ENCODE assay signal across 24 cellular contexts in genomic region chr3:99549918-99550603, GRCh38.
DNase-seq lines count a peak whose midpoint lies in the region; ATAC-seq, FAIRE-seq and TF ChIP-seq lines count a peak whose summit lies in the region.
"Had no signal": no experiment of that assay in that cellular context is flagged by ENCODE, and none has a peak within 500 bp of the region (broad histone marks: within the 10 kb centered on the region; RNA-seq: fewer than 3 reads in every experiment).

No MANE protein-coding gene starts in this region.

- H3K4me3 ChIP-seq in cardiac fibroblast (replicated peaks in 1 of 2; ENCODE audit: low read depth in 2 of 2, low read length in 2 of 2) (no peak overlapping the region), fibroblast of villous mesenchyme (ENCODE audit: low read depth, low read length) (no peak overlapping the region)
- H3K4me3 ChIP-seq: ascending aorta, PC-9, skin epidermis had no signal

- no peak for FAIRE-seq in frontal cortex (lab: Jason Lieb, UNC)
- FAIRE-seq: GM12892 had no signal

- no peak for TF ChIP-seq CTCF in cardiac fibroblast (IDR thresholded peaks at IDR 0.05; ENCODE audit: low read depth, low read length)
- TF ChIP-seq CTCF in fibroblast of villous mesenchyme (IDR thresholded peaks at IDR 0.05; ENCODE audit: insufficient read depth, low read depth, low read length), result no peak

- intact Hi-C loops in sciatic nerve (cut with DNase I), result no loop called here

- peak; percentile 61 for DNase-seq in GM04504 (ENCODE audit: low read depth)
- DNase-seq in cardiac fibroblast (ENCODE audit: low read depth in 2 of 2), result peak; percentile 58 to 70
- DNase-seq in fibroblast of villous mesenchyme (ENCODE audit: low read depth), result peak; percentile 42
- DNase-seq in sciatic nerve (ENCODE audit: low spot score), result no peak
- no peak for DNase-seq in frontal cortex (ENCODE audit: low spot score in 2 of 2)
- no peak for DNase-seq in NCI-H1694 (lab: John Stamatoyannopoulos, UW)
- DNase-seq: activated CD4-positive, alpha-beta T cell treated with anti-CD3 and anti-CD28 coated beads for 48 hours; activated CD8-positive, alpha-beta memory T cell treated with anti-CD3 and anti-CD28 coated beads, Interleukin-2, amount 50 U/mL, for 4 hours; activated gamma-delta T cell; Calu3; cortex of kidney; KG1; NCI-H1092 treated with DMSO at 0.1 percent for 48 hours; NCI-H69; PC-9; stimulated activated CD4-positive, alpha-beta T cell treated with anti-CD3 and anti-CD28 coated beads, Interleukin-4, amount 100 ng/mL, for 1 hour; substantia nigra had no signal

- ATAC-seq in sciatic nerve, result peak; percentile 85
- ATAC-seq in HG03520 (IDR thresholded peaks at IDR 0.05; ENCODE audit: unreplicated experiment), result no peak
- ATAC-seq in HG02571 (IDR thresholded peaks at IDR 0.05; ENCODE audit: unreplicated experiment), result no peak
- ATAC-seq: esophagus mucosa, SK-N-SH treated with all-trans-retinoic acid at 6 μM for 48 hours had no signal

Comparison
In these comparisons a context has a peak if more than half of its experiments do, and no peak if none do; other contexts are left out.
1. DNase-seq: peak in GM04504 (single experiment), cardiac fibroblast (2 of 2) and fibroblast of villous mesenchyme (single experiment); none in sciatic nerve (single experiment), frontal cortex (0 of 2) and NCI-H1694 (single experiment).